In the genomic region with DNA sequence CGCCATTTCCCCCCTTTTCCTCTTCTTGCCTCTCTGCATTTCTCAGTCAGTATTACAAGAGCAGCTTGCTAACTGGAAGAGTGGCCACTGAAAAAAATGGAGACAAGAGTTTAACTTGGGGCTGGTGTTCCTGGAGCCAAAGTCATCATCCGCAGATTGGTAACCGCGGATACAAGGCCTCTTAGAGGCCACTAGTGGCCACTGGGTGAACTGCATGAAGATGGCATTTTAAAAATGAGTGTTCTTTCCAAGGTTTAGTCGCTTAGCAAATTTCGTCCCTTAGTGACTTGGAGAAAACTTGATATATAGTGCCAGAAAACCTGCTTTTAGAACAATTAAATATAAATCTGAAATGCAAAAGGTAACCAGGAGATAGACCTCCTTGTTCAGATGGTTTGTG, we compare ENCODE assay signal across 8 cellular contexts. TPM values are rescaled to one million over a fixed set of nuclear protein-coding genes. Genes with fewer than 3 reads are reported as not detected.
A peak's percentile ranks its signal among the peaks of the same experiment; 100 is the strongest.
DNase-seq lines count a peak whose midpoint lies in the region; ATAC-seq and TF ChIP-seq lines count a peak whose summit lies in the region.

No MANE protein-coding gene starts in this region.

- H3K27ac ChIP-seq in gastroesophageal sphincter (no peak overlapping the region), prostate gland (no peak overlapping the region)

- DNase-seq in activated CD4-positive, alpha-beta T cell treated with anti-CD3 and anti-CD28 coated beads for 48 hours: peak; percentile 54
- DNase-seq in activated CD4-positive, alpha-beta T cell treated with anti-CD3 and anti-CD28 coated beads for 4 hours: no peak
- DNase-seq in LNCaP clone FGC (ENCODE audit: low read depth) (peak; percentile 52), prostate gland (ENCODE audit: low spot score) (no peak)

- TF ChIP-seq EP300 in gastroesophageal sphincter (IDR thresholded peaks at IDR 0.05): no peak

- H3K4me1 ChIP-seq in gastroesophageal sphincter (no peaks in the 10 kb centered on the region), prostate gland (replicated peaks) (no peaks in the 10 kb centered on the region)

- intact Hi-C loops in prostate gland (cut with DNase I): no loop called here

- peak; percentile 76 for TF ChIP-seq CTCF in LNCaP clone FGC (IDR thresholded peaks at IDR 0.05; ENCODE audit: control insufficient read depth, extremely low read depth, insufficient read depth)
- TF ChIP-seq CTCF in WI38 (IDR thresholded peaks at IDR 0.05; ENCODE audit: low read depth, low read length): peak; percentile 59
- TF ChIP-seq CTCF in gastroesophageal sphincter (IDR thresholded peaks at IDR 0.05): peak; percentile 57 to 71 (median 70)
- peak; percentile 44 to 59 (median 49) for TF ChIP-seq CTCF in prostate gland (IDR thresholded peaks at IDR 0.05)

- H3K9me3 ChIP-seq in gastroesophageal sphincter: no peaks in the 10 kb centered on the region
- H3K9me3 ChIP-seq in prostate gland: no peaks in the 10 kb centered on the region

- WGBS in gastroesophageal sphincter (ENCODE audit: low coverage in 1 of 2), 2 donors: 3 to 18% methylated on average over 5 to 6 of the region's 6 CpGs
- 22% methylated on average over 6 of the region's 6 CpGs for WGBS in prostate gland

- H3K4me3 ChIP-seq in LNCaP clone FGC (ENCODE audit: low read depth, low read length): no peak overlapping the region
- no peak overlapping the region for H3K4me3 ChIP-seq in WI38 (ENCODE audit: low read depth, low read length)
- no peak overlapping the region for H3K4me3 ChIP-seq in gastroesophageal sphincter
- no peak overlapping the region for H3K4me3 ChIP-seq in prostate gland

- H3K27me3 ChIP-seq in gastroesophageal sphincter (peaks cover 40% of the 10 kb centered on the region), prostate gland (replicated peaks; ENCODE audit: insufficient read depth) (no peaks in the 10 kb centered on the region)

- no peak for ATAC-seq in gastroesophageal sphincter
- ATAC-seq in activated CD4-positive, CD25-positive, alpha-beta regulatory T cell treated with anti-CD3 and anti-CD28 coated beads, Interleukin-2, amount 50 U/mL, for 24 hours: no peak
- ATAC-seq in HG03432 (IDR thresholded peaks at IDR 0.05; ENCODE audit: unreplicated experiment): no peak

- no peak for TF ChIP-seq POLR2A in gastroesophageal sphincter (IDR thresholded peaks at IDR 0.05)
- no peak for TF ChIP-seq POLR2A in prostate gland (IDR thresholded peaks at IDR 0.05)

- H3K36me3 ChIP-seq in gastroesophageal sphincter (no peaks in the 10 kb centered on the region), prostate gland (no peaks in the 10 kb centered on the region)

RNA-seq across cellular contexts. Expression of a gene that starts 4.8 kb away (rescaled TPM):
- total RNA-seq in gastroesophageal sphincter (100 to 1,000 TPM in 2 of 4 donors, 10 to 100 TPM in 2; 28.8 to 303 (median 117) TPM), prostate gland (10 to 100 TPM in 1 of 2 donors, 1 to 10 TPM in 1; 3.5 to 24.5 TPM)

Comparison
In these comparisons a context has a peak if more than half of its experiments do, and no peak if none do; other contexts are left out.
1. DNase-seq: peak in activated CD4-positive, alpha-beta T cell treated with anti-CD3 and anti-CD28 coated beads for 48 hours (single experiment) and LNCaP clone FGC (single experiment); none in activated CD4-positive, alpha-beta T cell treated with anti-CD3 and anti-CD28 coated beads for 4 hours (0 of 2) and prostate gland (single experiment).
2. Peak in every context shown above with its lines, with median percentiles within 50 percentile points of each other: CTCF ChIP-seq.